In genomic region chr7:16587785-16588184, GRCh38 we compare ENCODE assay signal across 15 cellular contexts. TPM values are rescaled to one million over a fixed set of nuclear protein-coding genes. Genes with fewer than 3 reads are reported as not detected.
DNase-seq lines count a peak whose midpoint lies in the region; ATAC-seq and TF ChIP-seq lines count a peak whose summit lies in the region.
"Had no signal": no experiment of that assay in that cellular context is flagged by ENCODE, and none has a peak within 500 bp of the region (broad histone marks: within the 10 kb centered on the region; RNA-seq: fewer than 3 reads in every experiment).

No MANE protein-coding gene starts in this region.

- ATAC-seq in left lung (peak; percentile 89), GM21447 (IDR thresholded peaks at IDR 0.05; ENCODE audit: unreplicated experiment) (no peak), HG03439 (IDR thresholded peaks at IDR 0.05; ENCODE audit: unreplicated experiment) (no peak), left colon (no peak)
- ATAC-seq: foreskin keratinocyte, right lobe of liver had no signal

- H3K27me3 ChIP-seq in SJCRH30 (no peaks in the 10 kb centered on the region), left lung (no peaks in the 10 kb centered on the region)
- H3K27me3 ChIP-seq: ascending aorta, foreskin keratinocyte, right lobe of liver had no signal

- DNase-seq in DMS 273 (lab: John Stamatoyannopoulos, UW; ENCODE audit: unreplicated experiment): peak; percentile 86
- peak; percentile 3 for DNase-seq in NCI-H187 treated with DMSO at 0.1 percent for 48 hours (lab: John Stamatoyannopoulos, UW)
- peak; percentile 71 to 83 for DNase-seq in SJCRH30
- DNase-seq in left lung: no peak
- DNase-seq in NAMALWA (ENCODE audit: low spot score): no peak
- no peak for DNase-seq in left colon
- DNase-seq: activated CD4-positive, alpha-beta T cell treated with anti-CD3 and anti-CD28 coated beads, Interleukin-2, amount 10 ng/mL, durations not matched to agents 24 days and 14 days; effector CD4-positive, alpha-beta T cell; foreskin keratinocyte; islet precursor cell; right lobe of liver; stimulated activated naive CD4-positive, alpha-beta T cell treated with Interleukin-2 at 50 U/mL for 16 hours had no signal

- intact Hi-C loops in left lung (cut with DNase I): no loop called here
- intact Hi-C loops in left colon (cut with DNase I, micrococcal nuclease): no loop called here

- H3K4me1 ChIP-seq in SJCRH30: peaks cover 4% of the 10 kb centered on the region; the same call in 1 of the 2 replicates
- H3K4me1 ChIP-seq in left lung: no peaks in the 10 kb centered on the region
- H3K4me1 ChIP-seq: ascending aorta, right lobe of liver had no signal

- H3K36me3 ChIP-seq in SJCRH30 (no peaks in the 10 kb centered on the region), left lung (no peaks in the 10 kb centered on the region)
- H3K36me3 ChIP-seq: ascending aorta, right lobe of liver had no signal

- H3K9me3 ChIP-seq in SJCRH30 (replicated peaks) (no peaks in the 10 kb centered on the region; the same call in 1 of the 2 replicates), left lung (no peaks in the 10 kb centered on the region)
- H3K9me3 ChIP-seq: ascending aorta, right lobe of liver had no signal

- no peak for TF ChIP-seq CTCF in left lung (IDR thresholded peaks at IDR 0.05)

- H3K27ac ChIP-seq in SJCRH30 (peak overlapping the region; percentile 51), left lung (no peak overlapping the region)
- H3K27ac ChIP-seq: ascending aorta, foreskin keratinocyte, right lobe of liver had no signal

- H3K4me3 ChIP-seq in SJCRH30 (peak overlapping the region; percentile 49), left lung (no peak overlapping the region)
- H3K4me3 ChIP-seq: ascending aorta, right lobe of liver had no signal

RNA-seq across cellular contexts. Expression of gene ANKMY2, which starts 57.8 kb away (rescaled TPM):
- total RNA-seq in SJCRH30 (2014; rRNA removed; shearing (Covaris generic)): 34.1 and 36.6 TPM in 2 replicates
- total RNA-seq in left lung: 10 to 100 TPM; 11.8 to 12.2 TPM
- total RNA-seq in left colon: 10 to 100 TPM; 22.8 to 27.5 TPM

RNA-seq across cellular contexts. Expression of gene BZW2, which starts 58.2 kb away (rescaled TPM):
- total RNA-seq in SJCRH30 (2014; rRNA removed; shearing (Covaris generic)): 148 and 156 TPM in 2 replicates
- total RNA-seq in left lung (10 to 100 TPM; 39.7 to 50.8 TPM), left colon (10 to 100 TPM; 52.9 to 62.3 TPM)

Comparison
In these comparisons a context has a peak if more than half of its experiments do, and no peak if none do; other contexts are left out.
1. DNase-seq: peak in DMS 273 (single experiment), NCI-H187 treated with DMSO at 0.1 percent for 48 hours (single experiment) and SJCRH30 (2 of 2); none in left lung (0 of 2), NAMALWA (single experiment) and left colon (0 of 2).